ENCODE assay signal across 7 cellular contexts in genomic region chr2:234425923-234426603, GRCh38.
DNase-seq lines count a peak whose midpoint lies in the region; ATAC-seq, FAIRE-seq and TF ChIP-seq lines count a peak whose summit lies in the region.

No MANE protein-coding gene starts in this region.

- no peaks in the 10 kb centered on the region for H4K20me1 ChIP-seq in keratinocyte (ENCODE audit: control insufficient read depth, extremely low read depth, insufficient read depth, low read length)

- intact Hi-C loops in activated CD4-positive, alpha-beta T cell treated with anti-CD3 and anti-CD28 coated beads for 36 hours (cut with DNase I, micrococcal nuclease) = loop anchor here (1.0 to 10.0 kb wide), 6 partner anchors 19 to 291 kb away; no protein-coding TSS in a partner anchor

- no peak for TF ChIP-seq CTCF in keratinocyte (optimal IDR thresholded peaks at IDR 0.05 in 1 of 3, IDR thresholded peaks at IDR 0.05 in 1 of 3, conservative IDR thresholded peaks at IDR 0.05 in 1 of 3; ENCODE audit: extremely low read depth in 1 of 3, insufficient read depth in 2 of 3, low read length in 3 of 3)

- H3K27ac ChIP-seq in keratinocyte (ENCODE audit: control insufficient read depth, insufficient read depth, low read length) (no peak overlapping the region), caudate nucleus (ENCODE audit: low read depth, low read length) (no peak overlapping the region)

- peaks cover 42% of the 10 kb centered on the region for H3K4me1 ChIP-seq in keratinocyte (ENCODE audit: control insufficient read depth, extremely low read depth, insufficient read depth, low read length)

- H3K27ac Mint-ChIP-seq in activated CD4-positive, alpha-beta T cell treated with anti-CD3 and anti-CD28 coated beads for 36 hours = peak overlapping the region; percentile 97

- dilution Hi-C loops in keratinocyte (cut with MboI; ENCODE audit: extremely low pct_ligation_motif_present, low sequenced_read_pairs) = no loop called here

- CTCF ChIA-PET in activated CD4-positive, alpha-beta T cell treated with anti-CD3 and anti-CD28 coated beads for 36 hours (lab: Charles Lee) = interaction anchor here (0.6 to 1.9 kb wide), 7 partner anchors 20 to 1361 kb away, joined by 3 to 6 read pairs (median 3); no protein-coding TSS in a partner anchor

- no peaks in the 10 kb centered on the region for H3K9me3 ChIP-seq in keratinocyte (ENCODE audit: control insufficient read depth, low read depth, low read length)

- H3K9me1 ChIP-seq in keratinocyte (ENCODE audit: control insufficient read depth, extremely low read depth, insufficient read depth, low read length) = no peaks in the 10 kb centered on the region

- peaks cover 2% of the 10 kb centered on the region for H3K9me3 Mint-ChIP-seq in activated CD4-positive, alpha-beta T cell treated with anti-CD3 and anti-CD28 coated beads for 36 hours (ENCODE audit: low read depth)

- no peak overlapping the region for H3K4me3 ChIP-seq in keratinocyte (ENCODE audit: control insufficient read depth in 2 of 3, extremely low read depth in 1 of 3, insufficient read depth in 2 of 3, low read depth in 1 of 3, low read length in 3 of 3)

- H3K4me2 ChIP-seq in keratinocyte (ENCODE audit: control insufficient read depth, extremely low read depth, insufficient read depth, low read depth, low read length) = peak overlapping the region; percentile 27

- peaks cover 91% of the 10 kb centered on the region for H3K4me1 Mint-ChIP-seq in activated CD4-positive, alpha-beta T cell treated with anti-CD3 and anti-CD28 coated beads for 36 hours

- no peaks in the 10 kb centered on the region for H3K36me3 ChIP-seq in keratinocyte (ENCODE audit: control insufficient read depth in 2 of 2, extremely low read depth in 1 of 2, insufficient read depth in 2 of 2, low read length in 2 of 2)

- H3K9ac ChIP-seq in keratinocyte (ENCODE audit: control insufficient read depth, extremely low read depth, insufficient read depth, low read length) = no peak overlapping the region

- H3K4me3 Mint-ChIP-seq in activated CD4-positive, alpha-beta T cell treated with anti-CD3 and anti-CD28 coated beads for 36 hours = peak overlapping the region; percentile 60

- no peak overlapping the region for H2AFZ ChIP-seq in keratinocyte (ENCODE audit: control insufficient read depth, low read length)

- H3K79me2 ChIP-seq in keratinocyte (ENCODE audit: control insufficient read depth, insufficient read depth, low read length) = no peaks in the 10 kb centered on the region

- no peaks in the 10 kb centered on the region for H3K27me3 ChIP-seq in keratinocyte (ENCODE audit: control insufficient read depth, extremely low read depth, insufficient read depth, low read length)

- POLR2A ChIA-PET in activated CD4-positive, alpha-beta T cell treated with anti-CD3 and anti-CD28 coated beads for 36 hours (lab: Charles Lee) = interaction anchor here (0.6 to 1.4 kb wide), 4 partner anchors 20 to 57 kb away, joined by 3 to 6 read pairs (median 5); no protein-coding TSS in a partner anchor

- DNase-seq in activated CD4-positive, alpha-beta T cell treated with anti-CD3 and anti-CD28 coated beads for 36 hours = peak; percentile 73
- DNase-seq in keratinocyte (ENCODE audit: low read depth, low spot score) (no peak), caudate nucleus (lab: John Stamatoyannopoulos, UW) (no peak), hepatic stellate cell (ENCODE audit: low spot score) (no peak), NCI-H2107 (lab: John Stamatoyannopoulos, UW) (no peak)

- ATAC-seq in GM19372 (IDR thresholded peaks at IDR 0.05; ENCODE audit: low read depth, unreplicated experiment) (peak; percentile 71), HG03175 (IDR thresholded peaks at IDR 0.05; ENCODE audit: unreplicated experiment) (peak; percentile 83)
- ATAC-seq in activated CD4-positive, alpha-beta T cell treated with anti-CD3 and anti-CD28 coated beads for 36 hours = peak; percentile 62

- peaks cover 3% of the 10 kb centered on the region for H3K36me3 Mint-ChIP-seq in activated CD4-positive, alpha-beta T cell treated with anti-CD3 and anti-CD28 coated beads for 36 hours (ENCODE audit: low read depth)

- H3K27me3 Mint-ChIP-seq in activated CD4-positive, alpha-beta T cell treated with anti-CD3 and anti-CD28 coated beads for 36 hours = no peaks in the 10 kb centered on the region

- FAIRE-seq in keratinocyte (lab: Jason Lieb, UNC) = peak; percentile 88
